8 cellular contexts compared by ENCODE assay signal in genomic region chr4:4334798-4335520, GRCh38. TPM values are rescaled to one million over a fixed set of nuclear protein-coding genes. Genes with fewer than 3 reads are reported as not detected.
DNase-seq lines count a peak whose midpoint lies in the region; ATAC-seq, FAIRE-seq and TF ChIP-seq lines count a peak whose summit lies in the region.

No MANE protein-coding gene starts in this region.

- FAIRE-seq in D721Med (lab: Jason Lieb, UNC): no peak

- H3K27ac Mint-ChIP-seq in immature natural killer cell: peak overlapping the region in 1 of 6 donors; percentile 61

- peak overlapping the region in 2 of 5 donors; percentile 22 to 45 for H3K4me3 Mint-ChIP-seq in immature natural killer cell

- H3K4me1 Mint-ChIP-seq in immature natural killer cell: peaks cover 5 to 6% of the 10 kb centered on the region in 2 donors

- H3K4me3 ChIP-seq in astrocyte of the cerebellum (ENCODE audit: low read depth, low read length): no peak overlapping the region

- H3K9me3 Mint-ChIP-seq in immature natural killer cell: no peaks in the 10 kb centered on the region

- peaks cover 0 to 4% (median 0%) of the 10 kb centered on the region in 3 donors for H3K27me3 Mint-ChIP-seq in immature natural killer cell (ENCODE audit: low read depth in 3 of 3)

- in situ Hi-C loops in astrocyte of the cerebellum (cut with HindIII; ENCODE audit: low sequenced_read_pairs): no loop called here

- H3K36me3 Mint-ChIP-seq in immature natural killer cell: no peaks in the 10 kb centered on the region

- TF ChIP-seq CTCF in D721Med (IDR thresholded peaks at IDR 0.05; ENCODE audit: insufficient read depth, missing control alignments) (peak; percentile 55), astrocyte of the cerebellum (IDR thresholded peaks at IDR 0.05; ENCODE audit: low read depth, low read length, missing control alignments) (peak; percentile 78)

- ATAC-seq in GM21390 (IDR thresholded peaks at IDR 0.05; ENCODE audit: unreplicated experiment) (peak; percentile 75), HG03442 (IDR thresholded peaks at IDR 0.05; ENCODE audit: unreplicated experiment) (no peak)

- DNase-seq in D721Med (ENCODE audit: insufficient read length, low spot score): no peak
- DNase-seq in M059J (ENCODE audit: low read depth): peak; percentile 61
- peak; percentile 69 for DNase-seq in T-helper 9 cell
- peak; percentile 4 for DNase-seq in astrocyte of the cerebellum (ENCODE audit: low read depth)
- peak; percentile 64 to 75 (median 67) for DNase-seq in immature natural killer cell
- DNase-seq in stimulated activated CD4-positive, alpha-beta T cell treated with anti-CD3 and anti-CD28 coated beads, Interleukin-1b, Interleukin-23, amount 100 ng/mL, for 24 hours (ENCODE audit: low read depth in 4 of 4, low spot score in 1 of 4): peak; percentile 38 to 55 (median 50)

RNA-seq across cellular contexts. Expression of gene ZBTB49, which starts 44.9 kb away (rescaled TPM):
- total RNA-seq in M059J (2014; rRNA removed; shearing (Covaris generic)): 4.2 and 6.2 TPM in 2 replicates
- polyA plus RNA-seq in immature natural killer cell: 1 to 10 TPM; 3.2 to 6.9 (median 4.6) TPM

RNA-seq across cellular contexts. Expression of gene LYAR, which starts 45.0 kb away (rescaled TPM):
- 24.9 and 26.1 TPM in 2 replicates for total RNA-seq in M059J (2014; rRNA removed; shearing (Covaris generic))
- 10 to 100 TPM; 48.8 to 60.7 (median 54.6) TPM for polyA plus RNA-seq in immature natural killer cell

RNA-seq across cellular contexts. Expression of gene NSG1, which starts 51.9 kb away (rescaled TPM):
- total RNA-seq in M059J (2014; rRNA removed; shearing (Covaris generic)): 0.20 TPM in 1 of 2 replicates, not detected in the other
- polyA plus RNA-seq in immature natural killer cell: 1 to 10 TPM; 2.5 to 7.9 (median 4.5) TPM
